In the genomic region with DNA sequence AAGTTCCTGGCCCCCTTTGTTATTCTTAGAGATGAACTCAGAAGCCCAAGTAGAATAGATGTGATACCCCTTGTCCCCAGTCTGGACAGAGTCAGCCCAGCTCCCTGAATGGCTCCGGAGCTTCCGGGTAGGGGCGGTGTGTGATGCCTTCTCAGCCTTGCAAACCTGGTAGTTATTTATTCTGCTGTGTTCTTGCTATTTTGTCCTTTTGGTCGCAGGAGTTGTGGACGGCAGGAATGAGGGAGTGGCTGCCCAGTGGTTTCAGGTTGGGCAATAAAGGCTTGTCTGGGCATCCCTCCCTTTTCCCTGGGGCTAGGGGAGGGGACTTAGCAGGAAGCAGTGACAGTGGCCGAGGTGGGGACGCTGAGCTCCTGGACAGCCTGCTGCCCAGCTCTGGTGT, we compare ENCODE assay signal across 11 cellular contexts. TPM values are rescaled to one million over a fixed set of nuclear protein-coding genes. Genes with fewer than 3 reads are reported as not detected.
A peak's percentile ranks its signal among the peaks of the same experiment; 100 is the strongest.
DNase-seq lines count a peak whose midpoint lies in the region; ATAC-seq and TF ChIP-seq lines count a peak whose summit lies in the region.
"Had no signal": no experiment of that assay in that cellular context is flagged by ENCODE, and none has a peak within 500 bp of the region (broad histone marks: within the 10 kb centered on the region; RNA-seq: fewer than 3 reads in every experiment).

No MANE protein-coding gene starts in this region.

- H3K9me2 ChIP-seq in PC-9 (ENCODE audit: insufficient read depth) (no peaks in the 10 kb centered on the region), hepatocyte (replicated peaks; ENCODE audit: insufficient read depth) (no peaks in the 10 kb centered on the region)

- intact Hi-C loops in PC-9 (cut with micrococcal nuclease; ENCODE audit: unreplicated experiment) = loop anchor here (1.0 to 10.0 kb wide), 11 partner anchors 12 to 876 kb away; no protein-coding TSS in a partner anchor

- WGBS in hepatocyte (ENCODE audit: low lambda C conversion rate, missing lambda C conversion rate) = 34% methylated on average over 7 of the region's 7 CpGs

- H4K20me1 ChIP-seq in PC-9 (ENCODE audit: insufficient read depth) = no peaks in the 10 kb centered on the region
- no peaks in the 10 kb centered on the region for H4K20me1 ChIP-seq in hepatocyte (ENCODE audit: insufficient read depth, poor library complexity, severe bottlenecking)

- CTCF ChIA-PET in PC-9 (lab: Charles Lee) = interaction anchor here (0.7 kb wide), 1 partner anchor 91 kb away, joined by 3 read pairs; no protein-coding TSS in a partner anchor

- peak overlapping the region; percentile 21 for H3K27ac Mint-ChIP-seq in progenitor cell of endocrine pancreas
- H3K27ac Mint-ChIP-seq in activated T-cell treated with anti-CD3 and anti-CD28 coated beads, Interleukin-2, amount 50 U/mL, for 24 hours = no peak overlapping the region

- no peaks in the 10 kb centered on the region for H3K9me3 Mint-ChIP-seq in progenitor cell of endocrine pancreas (ENCODE audit: low read depth)
- H3K9me3 Mint-ChIP-seq in activated T-cell treated with anti-CD3 and anti-CD28 coated beads, Interleukin-2, amount 50 U/mL, for 24 hours = no peaks in the 10 kb centered on the region

- no peaks in the 10 kb centered on the region for H3K36me3 Mint-ChIP-seq in progenitor cell of endocrine pancreas (ENCODE audit: insufficient read depth)
- no peaks in the 10 kb centered on the region for H3K36me3 Mint-ChIP-seq in activated T-cell treated with anti-CD3 and anti-CD28 coated beads, Interleukin-2, amount 50 U/mL, for 24 hours (ENCODE audit: low read depth)

- H3K36me3 ChIP-seq in PC-9 (ENCODE audit: low read depth) (no peaks in the 10 kb centered on the region), hepatocyte (replicated peaks; ENCODE audit: insufficient read depth, low read depth) (no peaks in the 10 kb centered on the region)

- peak overlapping the region; percentile 79 for H3K4me3 Mint-ChIP-seq in progenitor cell of endocrine pancreas (ENCODE audit: low read depth)
- H3K4me3 Mint-ChIP-seq in activated T-cell treated with anti-CD3 and anti-CD28 coated beads, Interleukin-2, amount 50 U/mL, for 24 hours = no peak overlapping the region

- H2AFZ ChIP-seq in PC-9 (no peak overlapping the region), hepatocyte (no peak overlapping the region)

- H3K79me2 ChIP-seq in PC-9 (ENCODE audit: low read depth) = peaks cover 39% of the 10 kb centered on the region
- H3K79me2 ChIP-seq in hepatocyte = peaks cover 45% of the 10 kb centered on the region

- H3K4me2 ChIP-seq in PC-9 (peak overlapping the region; percentile 90), hepatocyte (peak overlapping the region; percentile 98)

- peak overlapping the region; percentile 99 for H3K27ac ChIP-seq in PC-9
- peak overlapping the region; percentile 88 for H3K27ac ChIP-seq in hepatocyte

- H3K4me3 ChIP-seq in PC-9 (peak overlapping the region; percentile 75; the same call in 1 of the 2 replicates), hepatocyte (no peak overlapping the region)

- H3K27me3 Mint-ChIP-seq in progenitor cell of endocrine pancreas = peaks cover 8% of the 10 kb centered on the region
- peaks cover 55% of the 10 kb centered on the region for H3K27me3 Mint-ChIP-seq in activated T-cell treated with anti-CD3 and anti-CD28 coated beads, Interleukin-2, amount 50 U/mL, for 24 hours

- peaks cover 11% of the 10 kb centered on the region for H3F3A ChIP-seq in PC-9 (ENCODE audit: insufficient read depth, low read depth)

- H3K27me3 ChIP-seq in PC-9 (ENCODE audit: insufficient read depth, low read depth) (no peaks in the 10 kb centered on the region), hepatocyte (no peaks in the 10 kb centered on the region)

- peak; percentile 85 for DNase-seq in ELF-1 (ENCODE audit: low read depth, low spot score)
- DNase-seq in PC-9 = peak; percentile 94 to 96
- DNase-seq in hepatocyte (ENCODE audit: low spot score) = peak; percentile 83
- no peak for DNase-seq in progenitor cell of endocrine pancreas (ENCODE audit: low spot score, unreplicated experiment)
- DNase-seq in activated T-cell treated with anti-CD3 and anti-CD28 coated beads, Interleukin-2, amount 50 U/mL, for 24 hours = no peak
- no peak for DNase-seq in middle frontal gyrus (ENCODE audit: extremely low spot score, low spot score)
- DNase-seq in DMS53 treated with DMSO at 0.1 percent for 48 hours (lab: John Stamatoyannopoulos, UW; ENCODE audit: unreplicated experiment) = no peak
- DNase-seq: activated CD4-positive, CD25-positive, alpha-beta regulatory T cell treated with anti-CD3 and anti-CD28 coated beads, Interleukin-2, amount 50 U/mL, for 72 hours; GDM1; stimulated activated CD4-positive, alpha-beta T cell treated with anti-CD3 and anti-CD28 coated beads, Interleukin-2, amount 100 ng/mL, for 48 hours had no signal

- no peak for TF ChIP-seq CTCF in PC-9 (conservative IDR thresholded peaks at IDR 0.05)
- no peak for TF ChIP-seq CTCF in hepatocyte (IDR thresholded peaks at IDR 0.05; ENCODE audit: poor library complexity)
- no peak for TF ChIP-seq CTCF in progenitor cell of endocrine pancreas (IDR thresholded peaks at IDR 0.05; ENCODE audit: unreplicated experiment)

- no TSS peak for BruUV-seq in PC-9 (replicated peaks; lab: Mats Ljungman, UMichigan)

- no peak for ATAC-seq in HG03354 (IDR thresholded peaks at IDR 0.05; ENCODE audit: poor library complexity, severe bottlenecking, unreplicated experiment)

- peaks cover 22% of the 10 kb centered on the region for H3K4me1 Mint-ChIP-seq in progenitor cell of endocrine pancreas (ENCODE audit: low read depth)
- H3K4me1 Mint-ChIP-seq in activated T-cell treated with anti-CD3 and anti-CD28 coated beads, Interleukin-2, amount 50 U/mL, for 24 hours (ENCODE audit: low read depth) = peaks cover 19% of the 10 kb centered on the region

- POLR2A ChIA-PET in PC-9 (lab: Charles Lee; ENCODE audit: unreplicated experiment) = interaction anchor here (0.6 to 1.5 kb wide), 5 partner anchors 12 to 723 kb away, joined by 4 to 17 read pairs (median 11); no protein-coding TSS in a partner anchor

- H3K4me1 ChIP-seq in PC-9 (replicated peaks; ENCODE audit: insufficient read depth) (peaks cover 20% of the 10 kb centered on the region), hepatocyte (ENCODE audit: insufficient read depth) (peaks cover 18% of the 10 kb centered on the region)

- no peaks in the 10 kb centered on the region for H3K9me3 ChIP-seq in PC-9 (ENCODE audit: insufficient read depth, low read depth)
- H3K9me3 ChIP-seq in hepatocyte (ENCODE audit: low read depth) = no peaks in the 10 kb centered on the region

RNA-seq across cellular contexts. Expression of gene PTPRU, which starts 2.8 kb away (rescaled TPM):
- total RNA-seq in PC-9 (2021) = 31.4 and 44.3 TPM in 2 replicates
- 29.6 and 34.3 TPM in 2 replicates for total RNA-seq in hepatocyte
- 29.9 and 38.7 TPM in 2 replicates for polyA plus RNA-seq in hepatocyte
- 74.0 and 79.4 TPM in 2 replicates for total RNA-seq in progenitor cell of endocrine pancreas

RNA-seq across cellular contexts. Expression of gene MECR, which starts 8.4 kb away (rescaled TPM):
- 46.4 and 53.9 TPM in 2 replicates for total RNA-seq in PC-9 (2021)
- 10.8 and 14.2 TPM in 2 replicates for total RNA-seq in hepatocyte
- polyA plus RNA-seq in hepatocyte = 32.6 and 35.2 TPM in 2 replicates
- 28.8 and 35.9 TPM in 2 replicates for total RNA-seq in progenitor cell of endocrine pancreas

RNA-seq across cellular contexts. Expression of gene SRSF4, which starts 57.4 kb away (rescaled TPM):
- total RNA-seq in PC-9 (2021) (75.7 and 87.6 TPM in 2 replicates), hepatocyte (42.2 and 53.2 TPM in 2 replicates), progenitor cell of endocrine pancreas (108 and 111 TPM in 2 replicates)
- 71.4 and 84.7 TPM in 2 replicates for polyA plus RNA-seq in hepatocyte

Comparison
In these comparisons a context has a peak if more than half of its experiments do, and no peak if none do; other contexts are left out.
1. DNase-seq: peak in ELF-1 (single experiment), PC-9 (2 of 2) and hepatocyte (single experiment); none in progenitor cell of endocrine pancreas (single experiment), activated T-cell treated with anti-CD3 and anti-CD28 coated beads, Interleukin-2, amount 50 U/mL, for 24 hours (single experiment), middle frontal gyrus (single experiment) and DMS53 treated with DMSO at 0.1 percent for 48 hours (single experiment).